In genomic region chr4:154961263-154961662, GRCh38 we compare ENCODE assay signal across 1 cellular context.
A peak's percentile ranks its signal among the peaks of the same experiment; 100 is the strongest.
TF ChIP-seq lines count a peak whose summit lies in the region.

No MANE protein-coding gene starts in this region.

TF ChIP-seq in GM12878, 131 proteins besides CTCF, POLR2A, EP300 and RAD21 (continued from another document and continues in another):
- TF ChIP-seq, protein P1, sequence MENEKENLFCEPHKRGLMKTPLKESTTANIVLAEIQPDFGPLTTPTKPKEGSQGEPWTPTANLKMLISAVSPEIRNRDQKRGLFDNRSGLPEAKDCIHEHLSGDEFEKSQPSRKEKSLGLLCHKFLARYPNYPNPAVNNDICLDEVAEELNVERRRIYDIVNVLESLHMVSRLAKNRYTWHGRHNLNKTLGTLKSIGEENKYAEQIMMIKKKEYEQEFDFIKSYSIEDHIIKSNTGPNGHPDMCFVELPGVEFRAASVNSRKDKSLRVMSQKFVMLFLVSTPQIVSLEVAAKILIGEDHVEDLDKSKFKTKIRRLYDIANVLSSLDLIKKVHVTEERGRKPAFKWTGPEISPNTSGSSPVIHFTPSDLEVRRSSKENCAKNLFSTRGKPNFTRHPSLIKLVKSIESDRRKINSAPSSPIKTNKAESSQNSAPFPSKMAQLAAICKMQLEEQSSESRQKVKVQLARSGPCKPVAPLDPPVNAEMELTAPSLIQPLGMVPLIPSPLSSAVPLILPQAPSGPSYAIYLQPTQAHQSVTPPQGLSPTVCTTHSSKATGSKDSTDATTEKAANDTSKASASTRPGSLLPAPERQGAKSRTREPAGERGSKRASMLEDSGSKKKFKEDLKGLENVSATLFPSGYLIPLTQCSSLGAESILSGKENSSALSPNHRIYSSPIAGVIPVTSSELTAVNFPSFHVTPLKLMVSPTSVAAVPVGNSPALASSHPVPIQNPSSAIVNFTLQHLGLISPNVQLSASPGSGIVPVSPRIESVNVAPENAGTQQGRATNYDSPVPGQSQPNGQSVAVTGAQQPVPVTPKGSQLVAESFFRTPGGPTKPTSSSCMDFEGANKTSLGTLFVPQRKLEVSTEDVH (IDR thresholded peaks at IDR 0.05; ENCODE audit: low read depth, partially characterized antibody) = no peak
- TF ChIP-seq CHD1 (IDR thresholded peaks at IDR 0.05; ENCODE audit: low read depth, low read length) = no peak
- no peak for TF ChIP-seq SMAD5 (IDR thresholded peaks at IDR 0.05; ENCODE audit: low read depth)
- TF ChIP-seq CBFB (IDR thresholded peaks at IDR 0.05; ENCODE audit: low read depth) = no peak
- TF ChIP-seq SPI1 (IDR thresholded peaks at IDR 0.05; ENCODE audit: borderline replicate concordance, insufficient read depth, low read depth, low read length) = peak; percentile 88
- TF ChIP-seq, protein P2, sequence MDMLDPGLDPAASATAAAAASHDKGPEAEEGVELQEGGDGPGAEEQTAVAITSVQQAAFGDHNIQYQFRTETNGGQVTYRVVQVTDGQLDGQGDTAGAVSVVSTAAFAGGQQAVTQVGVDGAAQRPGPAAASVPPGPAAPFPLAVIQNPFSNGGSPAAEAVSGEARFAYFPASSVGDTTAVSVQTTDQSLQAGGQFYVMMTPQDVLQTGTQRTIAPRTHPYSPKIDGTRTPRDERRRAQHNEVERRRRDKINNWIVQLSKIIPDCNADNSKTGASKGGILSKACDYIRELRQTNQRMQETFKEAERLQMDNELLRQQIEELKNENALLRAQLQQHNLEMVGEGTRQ (IDR thresholded peaks at IDR 0.05; ENCODE audit: borderline replicate concordance, low read depth, low read length) = no peak
- TF ChIP-seq ZSCAN29 (IDR thresholded peaks at IDR 0.05) = no peak
- TF ChIP-seq YY1 (IDR thresholded peaks at IDR 0.05; ENCODE audit: low read depth, low read length) = no peak
- peak; percentile 72; the same call in 1 of the 2 replicates for TF ChIP-seq ZNF217 (IDR thresholded peaks at IDR 0.05)
- TF ChIP-seq, protein P3, sequence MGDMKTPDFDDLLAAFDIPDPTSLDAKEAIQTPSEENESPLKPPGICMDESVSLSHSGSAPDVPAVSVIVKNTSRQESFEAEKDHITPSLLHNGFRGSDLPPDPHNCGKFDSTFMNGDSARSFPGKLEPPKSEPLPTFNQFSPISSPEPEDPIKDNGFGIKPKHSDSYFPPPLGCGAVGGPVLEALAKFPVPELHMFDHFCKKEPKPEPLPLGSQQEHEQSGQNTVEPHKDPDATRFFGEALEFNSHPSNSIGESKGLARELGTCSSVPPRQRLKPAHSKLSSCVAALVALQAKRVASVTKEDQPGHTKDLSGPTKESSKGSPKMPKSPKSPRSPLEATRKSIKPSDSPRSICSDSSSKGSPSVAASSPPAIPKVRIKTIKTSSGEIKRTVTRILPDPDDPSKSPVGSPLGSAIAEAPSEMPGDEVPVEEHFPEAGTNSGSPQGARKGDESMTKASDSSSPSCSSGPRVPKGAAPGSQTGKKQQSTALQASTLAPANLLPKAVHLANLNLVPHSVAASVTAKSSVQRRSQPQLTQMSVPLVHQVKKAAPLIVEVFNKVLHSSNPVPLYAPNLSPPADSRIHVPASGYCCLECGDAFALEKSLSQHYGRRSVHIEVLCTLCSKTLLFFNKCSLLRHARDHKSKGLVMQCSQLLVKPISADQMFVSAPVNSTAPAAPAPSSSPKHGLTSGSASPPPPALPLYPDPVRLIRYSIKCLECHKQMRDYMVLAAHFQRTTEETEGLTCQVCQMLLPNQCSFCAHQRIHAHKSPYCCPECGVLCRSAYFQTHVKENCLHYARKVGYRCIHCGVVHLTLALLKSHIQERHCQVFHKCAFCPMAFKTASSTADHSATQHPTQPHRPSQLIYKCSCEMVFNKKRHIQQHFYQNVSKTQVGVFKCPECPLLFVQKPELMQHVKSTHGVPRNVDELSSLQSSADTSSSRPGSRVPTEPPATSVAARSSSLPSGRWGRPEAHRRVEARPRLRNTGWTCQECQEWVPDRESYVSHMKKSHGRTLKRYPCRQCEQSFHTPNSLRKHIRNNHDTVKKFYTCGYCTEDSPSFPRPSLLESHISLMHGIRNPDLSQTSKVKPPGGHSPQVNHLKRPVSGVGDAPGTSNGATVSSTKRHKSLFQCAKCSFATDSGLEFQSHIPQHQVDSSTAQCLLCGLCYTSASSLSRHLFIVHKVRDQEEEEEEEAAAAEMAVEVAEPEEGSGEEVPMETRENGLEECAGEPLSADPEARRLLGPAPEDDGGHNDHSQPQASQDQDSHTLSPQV (IDR thresholded peaks at IDR 0.05) = no peak
- no peak for TF ChIP-seq MXI1 (IDR thresholded peaks at IDR 0.05; ENCODE audit: low read depth, low read length)
- TF ChIP-seq STAT1 (conservative IDR thresholded peaks at IDR 0.05) = no peak
- TF ChIP-seq KDM1A (IDR thresholded peaks at IDR 0.05; ENCODE audit: borderline replicate concordance) = no peak
- TF ChIP-seq TCF3 (IDR thresholded peaks at IDR 0.05; ENCODE audit: borderline replicate concordance, insufficient read depth, low read depth, low read length) = no peak
- TF ChIP-seq, protein P4, sequence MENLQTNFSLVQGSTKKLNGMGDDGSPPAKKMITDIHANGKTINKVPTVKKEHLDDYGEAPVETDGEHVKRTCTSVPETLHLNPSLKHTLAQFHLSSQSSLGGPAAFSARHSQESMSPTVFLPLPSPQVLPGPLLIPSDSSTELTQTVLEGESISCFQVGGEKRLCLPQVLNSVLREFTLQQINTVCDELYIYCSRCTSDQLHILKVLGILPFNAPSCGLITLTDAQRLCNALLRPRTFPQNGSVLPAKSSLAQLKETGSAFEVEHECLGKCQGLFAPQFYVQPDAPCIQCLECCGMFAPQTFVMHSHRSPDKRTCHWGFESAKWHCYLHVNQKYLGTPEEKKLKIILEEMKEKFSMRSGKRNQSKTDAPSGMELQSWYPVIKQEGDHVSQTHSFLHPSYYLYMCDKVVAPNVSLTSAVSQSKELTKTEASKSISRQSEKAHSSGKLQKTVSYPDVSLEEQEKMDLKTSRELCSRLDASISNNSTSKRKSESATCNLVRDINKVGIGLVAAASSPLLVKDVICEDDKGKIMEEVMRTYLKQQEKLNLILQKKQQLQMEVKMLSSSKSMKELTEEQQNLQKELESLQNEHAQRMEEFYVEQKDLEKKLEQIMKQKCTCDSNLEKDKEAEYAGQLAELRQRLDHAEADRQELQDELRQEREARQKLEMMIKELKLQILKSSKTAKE (IDR thresholded peaks at IDR 0.05; ENCODE audit: low read depth, poor library complexity, severe bottlenecking) = peak; percentile 37
- TF ChIP-seq TAF1 (IDR thresholded peaks at IDR 0.05; ENCODE audit: borderline replicate concordance, low read depth, low read length) = no peak
- TF ChIP-seq YBX1 (IDR thresholded peaks at IDR 0.05) = no peak
- TF ChIP-seq RBBP5 (conservative IDR thresholded peaks at IDR 0.05) = no peak
- TF ChIP-seq, protein P5, sequence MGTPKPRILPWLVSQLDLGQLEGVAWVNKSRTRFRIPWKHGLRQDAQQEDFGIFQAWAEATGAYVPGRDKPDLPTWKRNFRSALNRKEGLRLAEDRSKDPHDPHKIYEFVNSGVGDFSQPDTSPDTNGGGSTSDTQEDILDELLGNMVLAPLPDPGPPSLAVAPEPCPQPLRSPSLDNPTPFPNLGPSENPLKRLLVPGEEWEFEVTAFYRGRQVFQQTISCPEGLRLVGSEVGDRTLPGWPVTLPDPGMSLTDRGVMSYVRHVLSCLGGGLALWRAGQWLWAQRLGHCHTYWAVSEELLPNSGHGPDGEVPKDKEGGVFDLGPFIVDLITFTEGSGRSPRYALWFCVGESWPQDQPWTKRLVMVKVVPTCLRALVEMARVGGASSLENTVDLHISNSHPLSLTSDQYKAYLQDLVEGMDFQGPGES (IDR thresholded peaks at IDR 0.05) = no peak
- TF ChIP-seq MTA2 (IDR thresholded peaks at IDR 0.05; ENCODE audit: low read depth) = peak; percentile 52
- TF ChIP-seq ZNF687 (IDR thresholded peaks at IDR 0.05) = no peak
- TF ChIP-seq ZBTB4 (CRISPR knock-in tag; IDR thresholded peaks at IDR 0.05) = no peak
- TF ChIP-seq, protein P6, sequence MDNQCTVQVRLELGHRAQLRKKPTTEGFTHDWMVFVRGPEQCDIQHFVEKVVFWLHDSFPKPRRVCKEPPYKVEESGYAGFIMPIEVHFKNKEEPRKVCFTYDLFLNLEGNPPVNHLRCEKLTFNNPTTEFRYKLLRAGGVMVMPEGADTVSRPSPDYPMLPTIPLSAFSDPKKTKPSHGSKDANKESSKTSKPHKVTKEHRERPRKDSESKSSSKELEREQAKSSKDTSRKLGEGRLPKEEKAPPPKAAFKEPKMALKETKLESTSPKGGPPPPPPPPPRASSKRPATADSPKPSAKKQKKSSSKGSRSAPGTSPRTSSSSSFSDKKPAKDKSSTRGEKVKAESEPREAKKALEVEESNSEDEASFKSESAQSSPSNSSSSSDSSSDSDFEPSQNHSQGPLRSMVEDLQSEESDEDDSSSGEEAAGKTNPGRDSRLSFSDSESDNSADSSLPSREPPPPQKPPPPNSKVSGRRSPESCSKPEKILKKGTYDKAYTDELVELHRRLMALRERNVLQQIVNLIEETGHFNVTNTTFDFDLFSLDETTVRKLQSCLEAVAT (IDR thresholded peaks at IDR 0.05) = no peak
- TF ChIP-seq IKZF2 (IDR thresholded peaks at IDR 0.05) = peak; percentile 46 to 54; a peak in 2 of 4 replicates
- no peak for TF ChIP-seq BHLHE40 (IDR thresholded peaks at IDR 0.05; ENCODE audit: borderline replicate concordance in 1 of 2, low read depth in 2 of 2, low read length in 1 of 2)
- TF ChIP-seq, protein P7, sequence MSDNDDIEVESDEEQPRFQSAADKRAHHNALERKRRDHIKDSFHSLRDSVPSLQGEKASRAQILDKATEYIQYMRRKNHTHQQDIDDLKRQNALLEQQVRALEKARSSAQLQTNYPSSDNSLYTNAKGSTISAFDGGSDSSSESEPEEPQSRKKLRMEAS (IDR thresholded peaks at IDR 0.05; ENCODE audit: low read depth, low read length) = no peak
- no peak for TF ChIP-seq ZNF622 (IDR thresholded peaks at IDR 0.05)
- TF ChIP-seq ESRRA (IDR thresholded peaks at IDR 0.05; ENCODE audit: low read length) = no peak
- TF ChIP-seq ZNF24 (IDR thresholded peaks at IDR 0.05) = peak; percentile 77
- TF ChIP-seq, protein P8, sequence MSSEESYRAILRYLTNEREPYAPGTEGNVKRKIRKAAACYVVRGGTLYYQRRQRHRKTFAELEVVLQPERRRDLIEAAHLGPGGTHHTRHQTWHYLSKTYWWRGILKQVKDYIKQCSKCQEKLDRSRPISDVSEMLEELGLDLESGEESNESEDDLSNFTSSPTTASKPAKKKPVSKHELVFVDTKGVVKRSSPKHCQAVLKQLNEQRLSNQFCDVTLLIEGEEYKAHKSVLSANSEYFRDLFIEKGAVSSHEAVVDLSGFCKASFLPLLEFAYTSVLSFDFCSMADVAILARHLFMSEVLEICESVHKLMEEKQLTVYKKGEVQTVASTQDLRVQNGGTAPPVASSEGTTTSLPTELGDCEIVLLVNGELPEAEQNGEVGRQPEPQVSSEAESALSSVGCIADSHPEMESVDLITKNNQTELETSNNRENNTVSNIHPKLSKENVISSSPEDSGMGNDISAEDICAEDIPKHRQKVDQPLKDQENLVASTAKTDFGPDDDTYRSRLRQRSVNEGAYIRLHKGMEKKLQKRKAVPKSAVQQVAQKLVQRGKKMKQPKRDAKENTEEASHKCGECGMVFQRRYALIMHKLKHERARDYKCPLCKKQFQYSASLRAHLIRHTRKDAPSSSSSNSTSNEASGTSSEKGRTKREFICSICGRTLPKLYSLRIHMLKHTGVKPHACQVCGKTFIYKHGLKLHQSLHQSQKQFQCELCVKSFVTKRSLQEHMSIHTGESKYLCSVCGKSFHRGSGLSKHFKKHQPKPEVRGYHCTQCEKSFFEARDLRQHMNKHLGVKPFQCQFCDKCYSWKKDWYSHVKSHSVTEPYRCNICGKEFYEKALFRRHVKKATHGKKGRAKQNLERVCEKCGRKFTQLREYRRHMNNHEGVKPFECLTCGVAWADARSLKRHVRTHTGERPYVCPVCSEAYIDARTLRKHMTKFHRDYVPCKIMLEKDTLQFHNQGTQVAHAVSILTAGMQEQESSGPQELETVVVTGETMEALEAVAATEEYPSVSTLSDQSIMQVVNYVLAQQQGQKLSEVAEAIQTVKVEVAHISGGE (CRISPR knock-in tag; IDR thresholded peaks at IDR 0.05) = no peak
- no peak for TF ChIP-seq ASH2L (IDR thresholded peaks at IDR 0.05; ENCODE audit: borderline replicate concordance, low read depth)
- no peak for TF ChIP-seq MTA3 (IDR thresholded peaks at IDR 0.05; ENCODE audit: borderline replicate concordance, low read length)
- TF ChIP-seq NBN (IDR thresholded peaks at IDR 0.05) = no peak
